In the genomic region with DNA sequence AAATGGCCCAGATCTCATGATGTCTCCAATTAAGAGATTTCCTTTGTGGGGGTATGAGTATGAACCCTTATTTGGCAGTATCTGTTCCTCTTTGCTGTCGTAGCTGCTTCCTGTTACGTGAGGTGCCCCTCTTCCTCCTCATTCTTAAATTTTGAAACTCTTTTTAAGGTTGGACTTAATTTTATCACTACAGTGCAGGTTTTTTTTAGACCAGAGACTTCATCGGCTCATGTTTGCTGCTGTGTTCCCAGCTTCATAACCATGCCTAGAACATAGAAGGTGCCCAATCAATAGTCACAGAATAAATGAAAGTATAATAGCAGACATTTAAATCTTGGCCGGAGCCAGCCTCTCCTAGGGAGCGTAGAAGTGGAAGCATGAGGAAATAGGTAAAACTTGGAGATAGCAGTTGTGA, we compare ENCODE assay signal across 9 cellular contexts. TPM values are rescaled to one million over a fixed set of nuclear protein-coding genes. Genes with fewer than 3 reads are reported as not detected.
DNase-seq lines count a peak whose midpoint lies in the region; ATAC-seq and TF ChIP-seq lines count a peak whose summit lies in the region.
"Had no signal": no experiment of that assay in that cellular context is flagged by ENCODE, and none has a peak within 500 bp of the region (broad histone marks: within the 10 kb centered on the region; RNA-seq: fewer than 3 reads in every experiment).

No MANE protein-coding gene starts in this region.

- no peaks in the 10 kb centered on the region for H3K27me3 Mint-ChIP-seq in activated CD4-positive, alpha-beta memory T cell treated with anti-CD3 and anti-CD28 coated beads, Interleukin-2, amount 10 ng/mL, durations not matched to agents 7 days and 5 days

- peaks cover 26% of the 10 kb centered on the region for H3K36me3 Mint-ChIP-seq in activated CD4-positive, alpha-beta memory T cell treated with anti-CD3 and anti-CD28 coated beads, Interleukin-2, amount 10 ng/mL, durations not matched to agents 7 days and 5 days (ENCODE audit: low read depth)

- CTCF ChIA-PET in activated CD4-positive, alpha-beta memory T cell treated with anti-CD3 and anti-CD28 coated beads, Interleukin-2, amount 10 ng/mL, durations not matched to agents 7 days and 5 days (lab: Charles Lee) = no interaction called here

- ATAC-seq in GM19043 (IDR thresholded peaks at IDR 0.05; ENCODE audit: low read depth, unreplicated experiment) = peak; percentile 43
- peak; percentile 45 for ATAC-seq in HG03196 (IDR thresholded peaks at IDR 0.05; ENCODE audit: unreplicated experiment)
- ATAC-seq in heart left ventricle = no peak

- 64 to 87% (median 67%) methylated on average over 5 of the region's 5 CpGs for WGBS in heart left ventricle, 4 donors

- TF ChIP-seq POLR2A in heart left ventricle (IDR thresholded peaks at IDR 0.05) = no peak

- no peaks in the 10 kb centered on the region for H3K9me3 Mint-ChIP-seq in activated CD4-positive, alpha-beta memory T cell treated with anti-CD3 and anti-CD28 coated beads, Interleukin-2, amount 10 ng/mL, durations not matched to agents 7 days and 5 days

- intact Hi-C loops in heart left ventricle (cut with DNase I) = loop anchor here in 5 of 10 donors (10.0 kb wide), 3 partner anchors 66 to 396 kb away; partner anchors contain the start of genes C1GALT1 (in 3 of the 5) and GLCCI1 (in 1 of the 5)

- H3K36me3 ChIP-seq in skeletal muscle satellite cell (ENCODE audit: insufficient read depth, low read length) (peaks cover 60% of the 10 kb centered on the region), heart left ventricle (peaks cover 0 to 20% (median 2%) of the 10 kb centered on the region in 9 donors)
- H3K36me3 ChIP-seq: adrenal gland had no signal

- no peaks in the 10 kb centered on the region for H3K27me3 ChIP-seq in skeletal muscle satellite cell (ENCODE audit: control insufficient read depth, insufficient read depth, low read length)
- no peaks in the 10 kb centered on the region for H3K27me3 ChIP-seq in heart left ventricle
- H3K27me3 ChIP-seq: adrenal gland had no signal

- H3K4me1 ChIP-seq in skeletal muscle satellite cell (ENCODE audit: control insufficient read depth, insufficient read depth, low read length) = peaks cover 65% of the 10 kb centered on the region
- H3K4me1 ChIP-seq in heart left ventricle = peaks cover 0 to 50% (median 19%) of the 10 kb centered on the region in 12 donors

- DNase-seq in AML-193 (lab: John Stamatoyannopoulos, UW) (peak; percentile 37 to 53), GM03348 (ENCODE audit: low spot score) (no peak), NCI-H2107 (lab: John Stamatoyannopoulos, UW) (no peak), heart left ventricle (no peak)
- DNase-seq in activated CD4-positive, alpha-beta memory T cell treated with anti-CD3 and anti-CD28 coated beads, Interleukin-2, amount 10 ng/mL, durations not matched to agents 7 days and 5 days = no peak

- POLR2A ChIA-PET in activated CD4-positive, alpha-beta memory T cell treated with anti-CD3 and anti-CD28 coated beads, Interleukin-2, amount 10 ng/mL, durations not matched to agents 7 days and 5 days (lab: Charles Lee) = interaction anchor here (1.0 to 4.6 kb wide), 4 partner anchors 14 to 387 kb away, joined by 3 to 36 read pairs (median 8); partner anchors contain the start of genes C1GALT1 and UMAD1

- peak overlapping the region; percentile 85 for H3K4me2 ChIP-seq in skeletal muscle satellite cell (ENCODE audit: low read length)

- H3K4me3 Mint-ChIP-seq in activated CD4-positive, alpha-beta memory T cell treated with anti-CD3 and anti-CD28 coated beads, Interleukin-2, amount 10 ng/mL, durations not matched to agents 7 days and 5 days = peak overlapping the region; percentile 67

- peaks cover 40% of the 10 kb centered on the region for H3K4me1 Mint-ChIP-seq in activated CD4-positive, alpha-beta memory T cell treated with anti-CD3 and anti-CD28 coated beads, Interleukin-2, amount 10 ng/mL, durations not matched to agents 7 days and 5 days

- peak overlapping the region; percentile 94 for H3K9ac ChIP-seq in skeletal muscle satellite cell (ENCODE audit: low read depth, low read length)

- H3K9me3 ChIP-seq in skeletal muscle satellite cell (replicated peaks; ENCODE audit: low read length) (no peaks in the 10 kb centered on the region), heart left ventricle (no peaks in the 10 kb centered on the region)
- H3K9me3 ChIP-seq: adrenal gland had no signal

- peak overlapping the region; percentile 81 for H3K4me3 ChIP-seq in skeletal muscle satellite cell (ENCODE audit: low read length)
- peak overlapping the region in 1 of 12 donors; percentile 81 for H3K4me3 ChIP-seq in heart left ventricle
- H3K4me3 ChIP-seq: adrenal gland had no signal

- TF ChIP-seq CTCF in heart left ventricle (IDR thresholded peaks at IDR 0.05) = no peak

- H3K27ac ChIP-seq in heart left ventricle = peak overlapping the region in 1 of 12 donors; percentile 94

- H3K27ac Mint-ChIP-seq in activated CD4-positive, alpha-beta memory T cell treated with anti-CD3 and anti-CD28 coated beads, Interleukin-2, amount 10 ng/mL, durations not matched to agents 7 days and 5 days = peak overlapping the region; percentile 63

RNA-seq across cellular contexts. Expression of gene MIOS, which starts 2.4 kb away (rescaled TPM):
- total RNA-seq in activated CD4-positive, alpha-beta memory T cell treated with anti-CD3 and anti-CD28 coated beads, Interleukin-2, amount 10 ng/mL, durations not matched to agents 7 days and 5 days = 10 to 100 TPM; 22.8 to 24.6 TPM
- total RNA-seq in skeletal muscle satellite cell (2012; rRNA removed) = 74.3 and 89.7 TPM in 2 replicates
- total RNA-seq in heart left ventricle = 10 to 100 TPM; 21.0 to 30.8 (median 22.3) TPM
- polyA plus RNA-seq in heart left ventricle = 10 to 100 TPM in 1 of 2 donors, 1 to 10 TPM in 1; 5.7 to 28.8 TPM

RNA-seq across cellular contexts. Expression of gene COL28A1, which starts 33.4 kb away (rescaled TPM):
- total RNA-seq in activated CD4-positive, alpha-beta memory T cell treated with anti-CD3 and anti-CD28 coated beads, Interleukin-2, amount 10 ng/mL, durations not matched to agents 7 days and 5 days = not detected
- total RNA-seq in skeletal muscle satellite cell (2012; rRNA removed) = 0.51 and 0.87 TPM in 2 replicates
- 1 to 10 TPM in 5 of 9 donors, under 1 TPM in 4; 0.29 to 4.4 (median 1.2) TPM for total RNA-seq in heart left ventricle
- polyA plus RNA-seq in heart left ventricle = 1 to 10 TPM in 1 of 2 donors, under 1 TPM in 1; 0.28 to 1.3 TPM

Comparison
In these comparisons a context has a peak if more than half of its experiments do, and no peak if none do; other contexts are left out.
1. DNase-seq: peak in AML-193 (2 of 2); none in activated CD4-positive, alpha-beta memory T cell treated with anti-CD3 and anti-CD28 coated beads, Interleukin-2, amount 10 ng/mL, durations not matched to agents 7 days and 5 days (single experiment), GM03348 (single experiment), NCI-H2107 (single experiment) and heart left ventricle (0 of 5).
2. ATAC-seq: peak in GM19043 (single experiment) and HG03196 (single experiment); none in heart left ventricle (0 of 4).